In the genomic region with DNA sequence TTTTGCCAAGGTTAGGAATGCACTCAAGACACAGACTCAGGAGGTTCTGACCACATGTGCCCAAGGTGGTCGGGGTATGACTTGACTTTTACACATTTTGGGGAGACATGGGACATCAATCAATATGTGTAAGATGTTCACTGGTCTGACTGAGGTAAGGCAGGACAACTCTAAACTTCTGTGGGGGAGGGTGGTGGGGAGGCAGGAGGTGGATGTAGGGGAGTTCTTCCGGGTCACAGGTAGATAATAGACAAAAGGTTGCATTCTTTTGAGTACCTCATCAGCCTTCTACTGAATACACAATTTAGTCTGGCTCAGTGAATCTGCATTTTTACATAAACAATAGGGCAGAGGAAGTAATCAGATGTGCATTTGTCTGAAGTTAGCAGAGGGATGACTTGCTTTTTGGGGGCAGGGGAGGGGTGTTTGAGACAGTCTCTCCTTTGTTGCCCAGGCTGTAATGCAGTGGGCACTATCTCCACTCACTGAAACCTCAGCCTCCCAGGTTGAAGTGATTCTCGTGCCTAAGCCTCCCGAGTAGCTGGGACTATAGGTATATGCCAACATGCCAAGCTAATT, we compare ENCODE assay signal across 23 cellular contexts. TPM values are rescaled to one million over a fixed set of nuclear protein-coding genes. Genes with fewer than 3 reads are reported as not detected.
DNase-seq lines count a peak whose midpoint lies in the region; ATAC-seq, FAIRE-seq and TF ChIP-seq lines count a peak whose summit lies in the region.
"Had no signal": no experiment of that assay in that cellular context is flagged by ENCODE, and none has a peak within 500 bp of the region (broad histone marks: within the 10 kb centered on the region; RNA-seq: fewer than 3 reads in every experiment).

No MANE protein-coding gene starts in this region.

- peaks cover 65% of the 10 kb centered on the region for H3K36me3 Mint-ChIP-seq in activated T-cell treated with anti-CD3 and anti-CD28 coated beads, Interleukin-2, amount 50 U/mL, for 24 hours (ENCODE audit: low read depth)
- peaks cover 8% of the 10 kb centered on the region for H3K36me3 Mint-ChIP-seq in activated CD8-positive, alpha-beta T cell treated with anti-CD3 and anti-CD28 coated beads, Interleukin-2, amount 10 ng/mL, durations not matched to agents 7 days and 5 days (ENCODE audit: low read depth)

- H3K18ac ChIP-seq in IMR-90 (ENCODE audit: low read depth, low read length) (no peak overlapping the region), H1 (ENCODE audit: extremely low read depth, low read length) (no peak overlapping the region)

- no peak overlapping the region for H2BK12ac ChIP-seq in H1 (ENCODE audit: low read depth, low read length)

- no peak overlapping the region for H3K4me3 ChIP-seq in IMR-90 (ENCODE audit: insufficient read depth, low read depth, low read length)
- no peak overlapping the region for H3K4me3 ChIP-seq in H1 (ENCODE audit: extremely low read depth in 1 of 4, insufficient read depth in 2 of 4, low read depth in 3 of 4, low read length in 4 of 4)
- H3K4me3 ChIP-seq in neutrophil (ENCODE audit: low read depth in 1 of 2, low read length in 1 of 2) = no peak overlapping the region
- H3K4me3 ChIP-seq: gastrocnemius medialis, hepatocyte, SJCRH30, tibial artery had no signal

- H3K9me3 ChIP-seq in IMR-90 (ENCODE audit: control insufficient read depth, insufficient read depth, low read length) (no peaks in the 10 kb centered on the region), H1 (ENCODE audit: insufficient read depth in 2 of 2, low read depth in 1 of 2, low read length in 1 of 2) (no peaks in the 10 kb centered on the region), neutrophil (no peaks in the 10 kb centered on the region)
- H3K9me3 ChIP-seq: gastrocnemius medialis, SJCRH30, tibial artery had no signal

- H2BK120ac ChIP-seq in IMR-90 (ENCODE audit: low read depth, low read length) (no peak overlapping the region), H1 (replicated peaks; ENCODE audit: low read depth, low read length) (no peak overlapping the region)

- no peaks in the 10 kb centered on the region for H3K27me3 Mint-ChIP-seq in activated T-cell treated with anti-CD3 and anti-CD28 coated beads, Interleukin-2, amount 50 U/mL, for 24 hours
- H3K27me3 Mint-ChIP-seq in activated CD8-positive, alpha-beta T cell treated with anti-CD3 and anti-CD28 coated beads, Interleukin-2, amount 10 ng/mL, durations not matched to agents 7 days and 5 days (ENCODE audit: low read depth) = no peaks in the 10 kb centered on the region
- H3K27me3 Mint-ChIP-seq: CD8-positive, alpha-beta memory T cell had no signal

- H3K9ac ChIP-seq in IMR-90 (ENCODE audit: low read depth, low read length) (no peak overlapping the region), H1 (replicated peaks in 1 of 4; ENCODE audit: extremely low read depth in 1 of 4, low read depth in 3 of 4, low read length in 3 of 4) (no peak overlapping the region)

- dilution Hi-C loops in IMR-90 (cut with HindIII; ENCODE audit: low sequenced_read_pairs, unreplicated experiment) = no loop called here

- FAIRE-seq in H1 (lab: Jason Lieb, UNC) = no peak
- FAIRE-seq: H54 had no signal

- TF ChIP-seq RAD21 in IMR-90 (IDR thresholded peaks at IDR 0.05; ENCODE audit: low read length) (no peak), H1 (IDR thresholded peaks at IDR 0.05 in 1 of 2, conservative IDR thresholded peaks at IDR 0.05 in 1 of 2; ENCODE audit: low read depth in 2 of 2, low read length in 2 of 2) (no peak)

- peak overlapping the region; percentile 33 for H2BK5ac ChIP-seq in IMR-90 (ENCODE audit: low read depth, low read length, poor library complexity, severe bottlenecking)
- H2BK5ac ChIP-seq in H1 (ENCODE audit: low read depth, low read length) = peak overlapping the region; percentile 53; the same call in 1 of the 2 replicates

- CTCF ChIA-PET in IMR-90 (lab: Yijun Ruan, JAX) = interaction anchor here (1.3 to 1.6 kb wide), 2 partner anchors 132 to 184 kb away, joined by 3 to 5 read pairs; no protein-coding TSS in a partner anchor
- CTCF ChIA-PET in H1 (lab: Charles Lee; ENCODE audit: partially characterized antibody) = interaction anchor here (1.2 to 2.0 kb wide), 6 partner anchors 9 to 88 kb away, joined by 3 to 8 read pairs (median 6); no protein-coding TSS in a partner anchor
- CTCF ChIA-PET in activated CD8-positive, alpha-beta T cell treated with anti-CD3 and anti-CD28 coated beads, Interleukin-2, amount 10 ng/mL, durations not matched to agents 7 days and 5 days (lab: Charles Lee) = interaction anchor here (0.7 to 2.3 kb wide), 3 partner anchors 9 to 184 kb away, joined by 3 to 11 read pairs (median 7); partner anchors contain the start of gene ECHDC1

- H2BK20ac ChIP-seq in IMR-90 (ENCODE audit: low read depth, low read length) (no peak overlapping the region), H1 (ENCODE audit: low read length) (no peak overlapping the region)

- no peak overlapping the region for H2BK15ac ChIP-seq in IMR-90 (ENCODE audit: low read depth, low read length)
- no peak overlapping the region for H2BK15ac ChIP-seq in H1 (ENCODE audit: low read length)

- H3K4me2 ChIP-seq in IMR-90 (ENCODE audit: low read depth, low read length) (no peak overlapping the region), H1 (ENCODE audit: insufficient read depth in 1 of 2, low read depth in 2 of 2, low read length in 2 of 2) (no peak overlapping the region)
- H3K4me2 ChIP-seq: hepatocyte had no signal

- H3K27me3 ChIP-seq in IMR-90 (ENCODE audit: control insufficient read depth, insufficient read depth, low read length) (no peaks in the 10 kb centered on the region), H1 (replicated peaks in 1 of 4; ENCODE audit: control insufficient read depth in 3 of 4, extremely low read depth in 1 of 4, insufficient read depth in 3 of 4, low read length in 3 of 4) (no peaks in the 10 kb centered on the region), neutrophil (no peaks in the 10 kb centered on the region)
- H3K27me3 ChIP-seq: gastrocnemius medialis, hepatocyte, SJCRH30, tibial artery had no signal

- POLR2A ChIA-PET in IMR-90 (lab: Charles Lee; ENCODE audit: unreplicated experiment) (no interaction called here), H1 (lab: Charles Lee; ENCODE audit: partially characterized antibody) (interaction anchor here (0.9 to 3.4 kb wide), 4 partner anchors 8 to 187 kb away, joined by 3 to 24 read pairs (median 5); partner anchors contain the start of gene MTCL3)
- POLR2A ChIA-PET in activated CD8-positive, alpha-beta T cell treated with anti-CD3 and anti-CD28 coated beads, Interleukin-2, amount 10 ng/mL, durations not matched to agents 7 days and 5 days (lab: Charles Lee) = interaction anchor here (0.8 kb wide), 1 partner anchor 11 kb away, joined by 3 read pairs; the partner anchor contains the start of gene ECHDC1

- H4K5ac ChIP-seq in IMR-90 (ENCODE audit: low read depth, low read length) = peak overlapping the region; percentile 68; the same call in 1 of the 2 replicates
- no peak overlapping the region for H4K5ac ChIP-seq in H1 (ENCODE audit: insufficient read length, low read depth, low read length)

- H3K56ac ChIP-seq in IMR-90 (ENCODE audit: extremely low read depth, insufficient read depth, low read length) (no peak overlapping the region), H1 (replicated peaks; ENCODE audit: insufficient read length, low read depth, low read length) (no peak overlapping the region)

- no peak overlapping the region for H3K23ac ChIP-seq in IMR-90 (ENCODE audit: low read depth, low read length)
- no peak overlapping the region for H3K23ac ChIP-seq in H1 (ENCODE audit: insufficient read length)

- H3K9me1 ChIP-seq in IMR-90 (ENCODE audit: insufficient read depth, low read length) = peaks cover 7% of the 10 kb centered on the region

- peak overlapping the region; percentile 57; the same call in 1 of the 2 replicates for H2AK5ac ChIP-seq in IMR-90 (ENCODE audit: low read depth, low read length)
- H2AK5ac ChIP-seq in H1 (ENCODE audit: low read depth, low read length) = no peak overlapping the region

- ATAC-seq in IMR-90 (ENCODE audit: low read depth) (peak; percentile 36; the same call in 1 of the 2 replicates), HG02571 (IDR thresholded peaks at IDR 0.05; ENCODE audit: unreplicated experiment) (no peak)
- no peak for ATAC-seq in activated CD8-positive, alpha-beta T cell treated with anti-CD3 and anti-CD28 coated beads, Interleukin-2, amount 10 ng/mL, durations not matched to agents 7 days and 5 days
- ATAC-seq: activated T-cell treated with anti-CD3 and anti-CD28 coated beads, Interleukin-2, amount 50 U/mL, for 4 hours; gastrocnemius medialis; left cardiac atrium had no signal

- no peaks in the 10 kb centered on the region for H3K9me3 Mint-ChIP-seq in activated T-cell treated with anti-CD3 and anti-CD28 coated beads, Interleukin-2, amount 50 U/mL, for 24 hours
- H3K9me3 Mint-ChIP-seq in activated CD8-positive, alpha-beta T cell treated with anti-CD3 and anti-CD28 coated beads, Interleukin-2, amount 10 ng/mL, durations not matched to agents 7 days and 5 days (ENCODE audit: insufficient read depth) = no peaks in the 10 kb centered on the region
- H3K9me3 Mint-ChIP-seq: activated T-cell treated with anti-CD3 and anti-CD28 coated beads, Interleukin-2, amount 50 U/mL, for 4 hours; CD8-positive, alpha-beta memory T cell; T-helper 1 cell treated with Interleukin-12 subunit alpha and Interleukin-12 subunit beta and Interleukin-4 antibody, amounts not matched to agents 30 μg/mL and 1 μg/mL, for 36 hours had no signal

- WGBS in IMR-90 (ENCODE audit: extremely low coverage in 2 of 2, insufficient read length in 1 of 2), 2 experiments = 88% methylated on average over 1 of the region's 4 CpGs; no CpG with 5 or more reads in 1 of the 2 experiments
- WGBS in H1 (ENCODE audit: extremely low coverage in 1 of 2, insufficient coverage in 1 of 2, insufficient read length in 1 of 2, insufficient replicate concordance in 2 of 2, low coverage in 1 of 2, low lambda C conversion rate in 2 of 2, missing lambda C conversion rate in 1 of 2), 2 experiments = 66% methylated on average over 4 of the region's 4 CpGs; no CpG with 5 or more reads in 1 of the 2 experiments

- TF ChIP-seq POLR2A in IMR-90 (IDR thresholded peaks at IDR 0.05; ENCODE audit: low read depth, low read length) (no peak), H1 (IDR thresholded peaks at IDR 0.05; ENCODE audit: control extremely low read depth in 1 of 2, low read depth in 2 of 2, low read length in 2 of 2) (no peak; a peak in 1 of 3 replicates)

- H3K4me1 ChIP-seq in IMR-90 (ENCODE audit: control insufficient read depth, insufficient read depth, low read length) (peaks cover 7% of the 10 kb centered on the region; the same call in 1 of the 2 replicates), H1 (replicated peaks in 1 of 4; ENCODE audit: control insufficient read depth in 3 of 4, insufficient read depth in 4 of 4, low read length in 3 of 4) (peaks cover 0 to 4% (median 0%) of the 10 kb centered on the region in 4 experiments; a peak in 1 of 7 replicates), neutrophil (ENCODE audit: control insufficient read depth in 1 of 2, insufficient read depth in 1 of 2, low read depth in 1 of 2, low read length in 1 of 2) (peaks cover 0 to 7% of the 10 kb centered on the region in 2 experiments)
- H3K4me1 ChIP-seq: gastrocnemius medialis, tibial artery had no signal

- no peak for DNase-seq in activated T-cell treated with anti-CD3 and anti-CD28 coated beads, Interleukin-2, amount 50 U/mL, for 24 hours
- DNase-seq in activated T-cell treated with anti-CD3 and anti-CD28 coated beads for 4 hours (no peak), IMR-90 (no peak), H1 (ENCODE audit: low read depth in 1 of 2, low spot score in 2 of 2) (no peak), T-helper 1 cell (no peak)
- DNase-seq in activated CD8-positive, alpha-beta T cell treated with anti-CD3 and anti-CD28 coated beads, Interleukin-2, amount 10 ng/mL, durations not matched to agents 7 days and 5 days = no peak
- DNase-seq: 8988T; activated CD4-positive, alpha-beta T cell treated with anti-CD3 and anti-CD28 coated beads for 48 hours; activated T-cell treated with anti-CD3 and anti-CD28 coated beads, Interleukin-2, amount 50 U/mL, for 4 hours; CD8-positive, alpha-beta memory T cell; DMS 273 treated with DMSO at 0.1 percent for 48 hours; gastrocnemius medialis; left cardiac atrium; NCI-H2029; NCI-H2227 treated with DMSO at 0.1 percent for 48 hours; nucleus accumbens; SJCRH30; tibial artery had no signal

- H4K8ac ChIP-seq in IMR-90 (ENCODE audit: low read depth in 2 of 2, low read length in 2 of 2) = peak overlapping the region in 1 of 2 experiments; percentile 21; a peak in 1 of 4 replicates
- no peak overlapping the region for H4K8ac ChIP-seq in H1 (ENCODE audit: extremely low read depth, insufficient read depth, low read length)

- H3K14ac ChIP-seq in IMR-90 (replicated peaks; ENCODE audit: low read depth, low read length) (no peak overlapping the region), H1 (ENCODE audit: insufficient read length) (no peak overlapping the region)

- intact Hi-C loops in IMR-90 (cut with micrococcal nuclease) = no loop called here

- no peak overlapping the region for H3K4ac ChIP-seq in IMR-90 (ENCODE audit: low read depth, low read length)
- no peak overlapping the region for H3K4ac ChIP-seq in H1 (replicated peaks; ENCODE audit: insufficient read length, low read depth, low read length)

- H4K20me1 ChIP-seq in IMR-90 (ENCODE audit: insufficient read depth, low read length) (peaks cover 15% of the 10 kb centered on the region), H1 (replicated peaks in 1 of 2; ENCODE audit: control insufficient read depth in 1 of 2, insufficient read depth in 2 of 2, low read length in 2 of 2) (peaks cover 0 to 1% of the 10 kb centered on the region in 2 experiments)

- peaks cover 0 to 47% of the 10 kb centered on the region in 2 experiments; a peak in 2 of 4 replicates for H3K79me2 ChIP-seq in H1 (ENCODE audit: control insufficient read depth in 1 of 2, insufficient read depth in 2 of 2, low read length in 2 of 2)

- H3K79me1 ChIP-seq in IMR-90 (ENCODE audit: low read depth in 1 of 2, low read length in 2 of 2) = peaks cover 4 to 34% of the 10 kb centered on the region in 2 experiments
- H3K79me1 ChIP-seq in H1 (ENCODE audit: low read depth, low read length) = no peaks in the 10 kb centered on the region; the same call in 1 of the 2 replicates

- H4K91ac ChIP-seq in IMR-90 (ENCODE audit: insufficient read depth, low read depth, low read length) (no peak overlapping the region), H1 (replicated peaks; ENCODE audit: insufficient read length, low read length) (no peak overlapping the region)

- H2AK9ac ChIP-seq in IMR-90 (replicated peaks; ENCODE audit: low read depth, low read length, poor library complexity) = peak overlapping the region; percentile 9

- no peak for TF ChIP-seq EP300 in H1 (IDR thresholded peaks at IDR 0.05; ENCODE audit: borderline replicate concordance in 1 of 2, low read depth in 2 of 2, low read length in 2 of 2)

- TF ChIP-seq CTCF in IMR-90 (conservative IDR thresholded peaks at IDR 0.05; ENCODE audit: low read depth, low read length) = no peak
- no peak for TF ChIP-seq CTCF in H1 (IDR thresholded peaks at IDR 0.05; ENCODE audit: control extremely low read depth in 1 of 3, insufficient read depth in 1 of 3, low read depth in 1 of 3, low read length in 3 of 3)
- TF ChIP-seq CTCF in neutrophil (IDR thresholded peaks at IDR 0.05) = no peak

- peaks cover 53% of the 10 kb centered on the region for H3K4me1 Mint-ChIP-seq in activated T-cell treated with anti-CD3 and anti-CD28 coated beads, Interleukin-2, amount 50 U/mL, for 24 hours (ENCODE audit: low read depth)
- H3K4me1 Mint-ChIP-seq in activated CD8-positive, alpha-beta T cell treated with anti-CD3 and anti-CD28 coated beads, Interleukin-2, amount 10 ng/mL, durations not matched to agents 7 days and 5 days (ENCODE audit: low read depth) = peaks cover 4% of the 10 kb centered on the region

- H2AFZ ChIP-seq in IMR-90 (replicated peaks; ENCODE audit: low read length, poor library complexity) (no peak overlapping the region), H1 (ENCODE audit: low read length) (no peak overlapping the region)
- H2AFZ ChIP-seq: hepatocyte had no signal

- H3K23me2 ChIP-seq in H1 (ENCODE audit: low read depth, low read length) = no peaks in the 10 kb centered on the region

- in situ Hi-C loops in IMR-90 (cut with MboI; ENCODE audit: low sequenced_read_pairs) = no loop called here

- no peak overlapping the region for H3K4me3 Mint-ChIP-seq in activated T-cell treated with anti-CD3 and anti-CD28 coated beads, Interleukin-2, amount 50 U/mL, for 24 hours
- H3K4me3 Mint-ChIP-seq in activated CD8-positive, alpha-beta T cell treated with anti-CD3 and anti-CD28 coated beads, Interleukin-2, amount 10 ng/mL, durations not matched to agents 7 days and 5 days = no peak overlapping the region
- H3K4me3 Mint-ChIP-seq: activated T-cell treated with anti-CD3 and anti-CD28 coated beads, Interleukin-2, amount 50 U/mL, for 4 hours; CD8-positive, alpha-beta memory T cell; T-helper 1 cell treated with Interleukin-12 subunit alpha and Interleukin-12 subunit beta and Interleukin-4 antibody, amounts not matched to agents 30 μg/mL and 1 μg/mL, for 36 hours had no signal

- no peak overlapping the region for H3K27ac ChIP-seq in IMR-90 (ENCODE audit: insufficient read depth, low read length)
- H3K27ac ChIP-seq in H1 (ENCODE audit: low read depth, low read length) = no peak overlapping the region
- peak overlapping the region; percentile 39 for H3K27ac ChIP-seq in neutrophil
- H3K27ac ChIP-seq: gastrocnemius medialis, hepatocyte, SJCRH30, tibial artery had no signal

- H3K36me3 ChIP-seq in IMR-90 (ENCODE audit: control insufficient read depth, insufficient read depth, low read length) (0 out of 2 replicates have a peak, but pooled peaks cover 3% of the 10 kb centered on the region), H1 (ENCODE audit: control insufficient read depth in 2 of 4, insufficient read depth in 4 of 4, low read length in 3 of 4) (peaks cover 0 to 10% (median 1%) of the 10 kb centered on the region in 4 experiments; a peak in 1 of 8 replicates), neutrophil (peaks cover 6% of the 10 kb centered on the region)
- H3K36me3 ChIP-seq: gastrocnemius medialis, tibial artery had no signal

- BruUV-seq in IMR-90 (replicated peaks; lab: Mats Ljungman, UMichigan) = no TSS peak

- peak overlapping the region; percentile 13 for H3K27ac Mint-ChIP-seq in activated T-cell treated with anti-CD3 and anti-CD28 coated beads, Interleukin-2, amount 50 U/mL, for 24 hours
- no peak overlapping the region for H3K27ac Mint-ChIP-seq in activated CD8-positive, alpha-beta T cell treated with anti-CD3 and anti-CD28 coated beads, Interleukin-2, amount 10 ng/mL, durations not matched to agents 7 days and 5 days
- H3K27ac Mint-ChIP-seq: T-helper 1 cell treated with Interleukin-12 subunit alpha and Interleukin-12 subunit beta and Interleukin-4 antibody, amounts not matched to agents 30 μg/mL and 1 μg/mL, for 36 hours had no signal

RNA-seq across cellular contexts. Expression of gene ECHDC1, which starts 10.9 kb away (rescaled TPM):
- 40.3 and 114 TPM in 2 replicates for total RNA-seq in IMR-90 (2012; rRNA removed)
- polyA plus RNA-seq in IMR-90 (2012; rRNA removed) (23.1 and 33.1 TPM in 2 replicates), H1 (2011; rRNA removed) (6.6 and 11.3 TPM in 2 replicates)
- 3.9 and 8.1 TPM in 2 replicates for polyA plus RNA-seq in IMR-90 (2012; cell fraction: cytosol; rRNA removed)
- polyA plus RNA-seq in IMR-90 (2012; cell fraction: nucleus; rRNA removed; ENCODE audit: low replicate concordance) = 10.2 and 12.7 TPM in 2 replicates
- total RNA-seq in H1 (2021; fragmentation: NEBNext Ultra II Directional; extraction: Animal tissue kit (Norgen Biotek cat#: 25700)) = 60.5 and 64.8 TPM in 2 replicates
- 20.9 TPM for polyA plus RNA-seq in H1 (2011; cell fraction: cytosol; rRNA removed)
- 4.8 TPM for polyA plus RNA-seq in H1 (2011; cell fraction: nucleus; rRNA removed)
- 46.4 to 99.2 TPM (median 49.1 TPM) in 4 replicates for polyA plus RNA-seq in H1 (2012, experiment 1 of 2)
- polyA plus RNA-seq in H1 (2012, experiment 2 of 2) = 9.4 TPM
- 43.8 TPM for polyA plus RNA-seq in H1 (2013, experiment 1 of 2)
- polyA plus RNA-seq in H1 (2013, experiment 2 of 2) = 42.2 TPM
- 12.1 and 23.2 TPM in 2 replicates for polyA minus RNA-seq in H1 (2011; rRNA and poly(A)+ RNA removed)
- polyA minus RNA-seq in H1 (2011; cell fraction: cytosol; rRNA and poly(A)+ RNA removed) = 21.4 TPM
- 31.8 TPM for polyA minus RNA-seq in H1 (2011; cell fraction: nucleus; rRNA and poly(A)+ RNA removed)
- total RNA-seq in activated CD8-positive, alpha-beta T cell treated with anti-CD3 and anti-CD28 coated beads, Interleukin-2, amount 10 ng/mL, durations not matched to agents 7 days and 5 days = 10 to 100 TPM; 44.0 to 47.1 TPM
